In genomic region chr2:74915743-74916142, GRCh38 we compare ENCODE assay signal across 12 cellular contexts. TPM values are rescaled to one million over a fixed set of nuclear protein-coding genes. Genes with fewer than 3 reads are reported as not detected.
DNase-seq lines count a peak whose midpoint lies in the region; ATAC-seq, FAIRE-seq and TF ChIP-seq lines count a peak whose summit lies in the region.
"Had no signal": no experiment of that assay in that cellular context is flagged by ENCODE, and none has a peak within 500 bp of the region (broad histone marks: within the 10 kb centered on the region; RNA-seq: fewer than 3 reads in every experiment).

No MANE protein-coding gene starts in this region.

- no peak overlapping the region for H3K4me3 Mint-ChIP-seq in endodermal cell
- H3K4me3 Mint-ChIP-seq: dendritic cell treated with granulocyte-macrophage colony-stimulating factor and Interleukin-4, amounts not matched to agents 40 ng/mL and 50 ng/mL, for 4 days had no signal

- H3K36me3 ChIP-seq in SJCRH30 (no peaks in the 10 kb centered on the region), sigmoid colon (no peaks in the 10 kb centered on the region), endodermal cell (ENCODE audit: control insufficient read depth, insufficient read depth, low read length) (no peaks in the 10 kb centered on the region)

- no peaks in the 10 kb centered on the region for H3K36me3 Mint-ChIP-seq in endodermal cell (ENCODE audit: low read depth)

- H3K27ac ChIP-seq in SJCRH30 (no peak overlapping the region), sigmoid colon (no peak overlapping the region), endodermal cell (ENCODE audit: low read depth, low read length) (no peak overlapping the region)
- H3K27ac ChIP-seq: psoas muscle had no signal

- no peak overlapping the region for H3K4me3 ChIP-seq in SJCRH30
- no peak overlapping the region for H3K4me3 ChIP-seq in fibroblast of mammary gland (ENCODE audit: control insufficient read depth, low read depth, low read length)
- H3K4me3 ChIP-seq in sigmoid colon: no peak overlapping the region
- H3K4me3 ChIP-seq in endodermal cell (ENCODE audit: low read length): no peak overlapping the region
- H3K4me3 ChIP-seq: lung, psoas muscle had no signal

- TF ChIP-seq CTCF in fibroblast of mammary gland (conservative IDR thresholded peaks at IDR 0.05; ENCODE audit: control insufficient read depth, insufficient read depth, low read depth, low read length) (no peak), sigmoid colon (IDR thresholded peaks at IDR 0.05) (no peak), endodermal cell (conservative IDR thresholded peaks at IDR 0.05) (no peak)

- peaks cover 3% of the 10 kb centered on the region for H3K4me1 Mint-ChIP-seq in endodermal cell

- peak; percentile 75 for ATAC-seq in GM18868 (IDR thresholded peaks at IDR 0.05; ENCODE audit: unreplicated experiment)
- ATAC-seq: psoas muscle had no signal

- TF ChIP-seq POLR2A in sigmoid colon (IDR thresholded peaks at IDR 0.05): no peak

- H3K9ac ChIP-seq in endodermal cell (ENCODE audit: extremely low read depth, low read length, poor library complexity, severe bottlenecking): no peak overlapping the region

- no peaks in the 10 kb centered on the region for H3K9me3 Mint-ChIP-seq in endodermal cell
- H3K9me3 Mint-ChIP-seq: dendritic cell treated with granulocyte-macrophage colony-stimulating factor and Interleukin-4, amounts not matched to agents 40 ng/mL and 50 ng/mL, for 4 days had no signal

- TF ChIP-seq EP300 in sigmoid colon (IDR thresholded peaks at IDR 0.05): no peak

- DNase-seq in A172 (ENCODE audit: low spot score) (peak; percentile 87), SJCRH30 (peak; percentile 21 to 28), fibroblast of mammary gland (ENCODE audit: low read depth) (peak; percentile 42), sigmoid colon (no peak), endodermal cell (no peak), NCI-H524 (lab: John Stamatoyannopoulos, UW) (no peak), HTR-8/SVneo (ENCODE audit: insufficient read length, low spot score) (no peak)
- DNase-seq: NCI-H345, psoas muscle had no signal

- WGBS in sigmoid colon, 2 donors: 72 to 76% methylated on average over 4 of the region's 4 CpGs
- WGBS in endodermal cell (ENCODE audit: insufficient coverage in 1 of 2, insufficient read length in 1 of 2), 2 experiments: 89 to 92% methylated on average over 2 to 4 of the region's 4 CpGs

- H3K27me3 ChIP-seq in SJCRH30 (no peaks in the 10 kb centered on the region), sigmoid colon (peaks cover 0 to 35% (median 6%) of the 10 kb centered on the region in 3 donors), endodermal cell (ENCODE audit: control insufficient read depth, insufficient read depth, low read length, poor library complexity, severe bottlenecking) (peaks cover 6% of the 10 kb centered on the region)

- FAIRE-seq in HTR-8/SVneo (lab: Jason Lieb, UNC): no peak

- H3K4me1 ChIP-seq in SJCRH30 (0 out of 2 replicates have a peak, but pooled peaks cover 4% of the 10 kb centered on the region), sigmoid colon (peaks cover 0 to 4% (median 4%) of the 10 kb centered on the region in 4 donors), endodermal cell (ENCODE audit: control insufficient read depth, insufficient read depth, low read length) (no peaks in the 10 kb centered on the region)
- H3K4me1 ChIP-seq: psoas muscle had no signal

- intact Hi-C loops in sigmoid colon (cut with DNase I): loop anchor here (5.0 kb wide), 1 partner anchor 712 kb away; no protein-coding TSS in a partner anchor

- H3K27ac Mint-ChIP-seq in endodermal cell: no peak overlapping the region
- H3K27ac Mint-ChIP-seq: dendritic cell treated with granulocyte-macrophage colony-stimulating factor and Interleukin-4, amounts not matched to agents 40 ng/mL and 50 ng/mL, for 4 days had no signal

- H3K9me3 ChIP-seq in SJCRH30 (replicated peaks) (no peaks in the 10 kb centered on the region), sigmoid colon (no peaks in the 10 kb centered on the region), endodermal cell (ENCODE audit: control insufficient read depth, low read length) (no peaks in the 10 kb centered on the region)
- H3K9me3 ChIP-seq: psoas muscle had no signal

- peaks cover 15% of the 10 kb centered on the region for H3K27me3 Mint-ChIP-seq in endodermal cell (ENCODE audit: insufficient read depth)

RNA-seq across cellular contexts. Expression of gene POLE4, which starts 42.7 kb away (rescaled TPM):
- total RNA-seq in A172 (2014; rRNA removed; shearing (Covaris generic)): 16.4 and 27.8 TPM in 2 replicates
- total RNA-seq in SJCRH30 (2014; rRNA removed; shearing (Covaris generic)): 67.0 and 74.5 TPM in 2 replicates
- total RNA-seq in sigmoid colon: 10 to 100 TPM; 26.7 to 51.7 (median 40.6) TPM
- polyA plus RNA-seq in sigmoid colon: 100 to 1,000 TPM in 1 of 3 donors, 10 to 100 TPM in 2; 60.6 to 147 (median 62.9) TPM
- 10 to 100 TPM; 38.4 to 40.9 TPM for total RNA-seq in endodermal cell
- 22.3 TPM for polyA plus RNA-seq in endodermal cell (2013, experiment 1 of 2)
- 18.8 TPM for polyA plus RNA-seq in endodermal cell (2013, experiment 2 of 2)

Comparison
In these comparisons a context has a peak if more than half of its experiments do, and no peak if none do; other contexts are left out.
1. DNase-seq: peak in A172 (single experiment), SJCRH30 (2 of 2) and fibroblast of mammary gland (single experiment); none in sigmoid colon (single experiment), endodermal cell (single experiment), NCI-H524 (0 of 2) and HTR-8/SVneo (single experiment).